8 cellular contexts compared by ENCODE assay signal in genomic region chr2:161238559-161239415, GRCh38.
DNase-seq lines count a peak whose midpoint lies in the region; ATAC-seq and TF ChIP-seq lines count a peak whose summit lies in the region.

No MANE protein-coding gene starts in this region.

- H3K9me3 Mint-ChIP-seq in GM23338 = no peaks in the 10 kb centered on the region
- H3K9me3 Mint-ChIP-seq in activated CD8-positive, alpha-beta T cell treated with anti-CD3 and anti-CD28 coated beads for 36 hours = no peaks in the 10 kb centered on the region

- no peaks in the 10 kb centered on the region for H3K9me2 ChIP-seq in GM23338 (ENCODE audit: insufficient read depth)

- DNase-seq in ELF-1 (ENCODE audit: low read depth, low spot score) (peak; percentile 90), GM23338 (ENCODE audit: low spot score) (peak; percentile 96), NCI-H1694 (lab: John Stamatoyannopoulos, UW) (peak; percentile 87), ecto neural progenitor cell (ENCODE audit: low spot score) (peak; percentile 85), right lobe of liver (peak; percentile 67 to 75 (median 74))
- peak; percentile 76 for DNase-seq in activated CD8-positive, alpha-beta T cell treated with anti-CD3 and anti-CD28 coated beads for 36 hours
- DNase-seq in stimulated activated CD4-positive, alpha-beta T cell treated with anti-CD3 and anti-CD28 coated beads, Interleukin-2, amount 100 ng/mL, for 24 hours = peak; percentile 64 to 65

- intact Hi-C loops in activated CD8-positive, alpha-beta T cell treated with anti-CD3 and anti-CD28 coated beads for 36 hours (cut with micrococcal nuclease) = loop anchor here (5.0 kb wide), 1 partner anchor 34 kb away; no protein-coding TSS in a partner anchor
- intact Hi-C loops in right lobe of liver (cut with DNase I) = no loop called here

- TF ChIP-seq CTCF in GM23338 (conservative IDR thresholded peaks at IDR 0.05; ENCODE audit: low read depth in 2 of 2) (no peak), right lobe of liver (IDR thresholded peaks at IDR 0.05) (no peak)
- no peak for TF ChIP-seq CTCF in activated CD8-positive, alpha-beta T cell treated with anti-CD3 and anti-CD28 coated beads for 36 hours (IDR thresholded peaks at IDR 0.05)

- H3K36me3 Mint-ChIP-seq in GM23338 (ENCODE audit: low read depth) = no peaks in the 10 kb centered on the region
- peaks cover 14% of the 10 kb centered on the region for H3K36me3 Mint-ChIP-seq in activated CD8-positive, alpha-beta T cell treated with anti-CD3 and anti-CD28 coated beads for 36 hours (ENCODE audit: low read depth)

- H3K27ac Mint-ChIP-seq in GM23338 = no peak overlapping the region
- H3K27ac Mint-ChIP-seq in activated CD8-positive, alpha-beta T cell treated with anti-CD3 and anti-CD28 coated beads for 36 hours = peak overlapping the region; percentile 74

- H3K4me1 ChIP-seq in GM23338 (ENCODE audit: insufficient read depth) = peaks cover 13% of the 10 kb centered on the region
- peaks cover 0 to 14% (median 0%) of the 10 kb centered on the region in 4 donors for H3K4me1 ChIP-seq in right lobe of liver

- POLR2A ChIA-PET in activated CD8-positive, alpha-beta T cell treated with anti-CD3 and anti-CD28 coated beads for 36 hours (lab: Charles Lee) = interaction anchor here (0.6 kb wide), 1 partner anchor 282 kb away, joined by 3 read pairs; no protein-coding TSS in a partner anchor

- H3K4me2 ChIP-seq in GM23338 = peak overlapping the region; percentile 90

- peaks cover 83% of the 10 kb centered on the region for H3K27me3 ChIP-seq in GM23338 (ENCODE audit: insufficient read depth)
- no peaks in the 10 kb centered on the region for H3K27me3 ChIP-seq in right lobe of liver

- H3K9me3 ChIP-seq in right lobe of liver = no peaks in the 10 kb centered on the region

- no peaks in the 10 kb centered on the region for H3K79me2 ChIP-seq in GM23338 (replicated peaks; ENCODE audit: insufficient read depth)

- 0 out of 2 replicates have a peak, but pooled peaks cover 2% of the 10 kb centered on the region for H3F3A ChIP-seq in GM23338 (replicated peaks; ENCODE audit: low read depth)

- ATAC-seq in GM23338 = peak; percentile 65
- peak; percentile 60 for ATAC-seq in activated CD8-positive, alpha-beta T cell treated with anti-CD3 and anti-CD28 coated beads for 36 hours
- ATAC-seq in right lobe of liver = peak; percentile 62 to 85 (median 82)
- no peak for ATAC-seq in GM18873 (IDR thresholded peaks at IDR 0.05; ENCODE audit: low FRiP score, unreplicated experiment)

- H2AFZ ChIP-seq in GM23338 = peak overlapping the region; percentile 82

- peak overlapping the region; percentile 65 for H3K4me3 ChIP-seq in GM23338
- H3K4me3 ChIP-seq in right lobe of liver = peak overlapping the region; percentile 58 to 65 (median 58)

- H3K36me3 ChIP-seq in GM23338 (ENCODE audit: insufficient read depth) (no peaks in the 10 kb centered on the region), right lobe of liver (no peaks in the 10 kb centered on the region)

- peak overlapping the region; percentile 92 for H3K4me3 Mint-ChIP-seq in GM23338
- H3K4me3 Mint-ChIP-seq in activated CD8-positive, alpha-beta T cell treated with anti-CD3 and anti-CD28 coated beads for 36 hours = peak overlapping the region; percentile 84

- peaks cover 17% of the 10 kb centered on the region for H3K4me1 Mint-ChIP-seq in GM23338
- peaks cover 42% of the 10 kb centered on the region for H3K4me1 Mint-ChIP-seq in activated CD8-positive, alpha-beta T cell treated with anti-CD3 and anti-CD28 coated beads for 36 hours (ENCODE audit: low read depth)

- CTCF ChIA-PET in activated CD8-positive, alpha-beta T cell treated with anti-CD3 and anti-CD28 coated beads for 36 hours (lab: Charles Lee) = interaction anchor here (1.6 kb wide), 1 partner anchor 12 kb away, joined by 6 read pairs; no protein-coding TSS in a partner anchor

- H4K20me1 ChIP-seq in GM23338 (replicated peaks; ENCODE audit: insufficient read depth) = peaks cover 6% of the 10 kb centered on the region; the same call in 1 of the 2 replicates

- WGBS in right lobe of liver (ENCODE audit: insufficient coverage, low coverage, low lambda C conversion rate, missing lambda C conversion rate) = under 1% methylated on average over 49 of the region's 89 CpGs

- H3K27me3 Mint-ChIP-seq in GM23338 (ENCODE audit: insufficient read depth, low read depth, poor library complexity) = peaks cover 62% of the 10 kb centered on the region
- H3K27me3 Mint-ChIP-seq in activated CD8-positive, alpha-beta T cell treated with anti-CD3 and anti-CD28 coated beads for 36 hours = no peaks in the 10 kb centered on the region

- no peak for TF ChIP-seq POLR2A in right lobe of liver (IDR thresholded peaks at IDR 0.05)

- no peak overlapping the region for H3K27ac ChIP-seq in GM23338 (ENCODE audit: low read depth)
- peak overlapping the region in 1 of 3 donors; percentile 17 for H3K27ac ChIP-seq in right lobe of liver

TF ChIP-seq in GM23338, 12 proteins besides CTCF, POLR2A, EP300 and RAD21 (continues in another document):
- TF ChIP-seq ZNF114 (CRISPR knock-in tag; IDR thresholded peaks at IDR 0.05) (no peak), REST (IDR thresholded peaks at IDR 0.05; ENCODE audit: unreplicated experiment) (no peak), EZH2 (IDR thresholded peaks at IDR 0.05; ENCODE audit: low read depth, unreplicated experiment) (no peak)
